Comparison of ENCODE assay signal across 15 cellular contexts in genomic region chr16:68073902-68074760, GRCh38. TPM values are rescaled to one million over a fixed set of nuclear protein-coding genes. Genes with fewer than 3 reads are reported as not detected.
DNase-seq lines count a peak whose midpoint lies in the region; ATAC-seq, FAIRE-seq and TF ChIP-seq lines count a peak whose summit lies in the region.
"Had no signal": no experiment of that assay in that cellular context is flagged by ENCODE, and none has a peak within 500 bp of the region (broad histone marks: within the 10 kb centered on the region; RNA-seq: fewer than 3 reads in every experiment).

No MANE protein-coding gene starts in this region.

- peaks cover 77% of the 10 kb centered on the region for H3K36me3 Mint-ChIP-seq in stimulated activated naive CD8-positive, alpha-beta T cell treated with anti-CD3 and anti-CD28 coated beads, Interleukin-15, Interleukin-2, amounts not matched to agents 100 ng/mL and 50 ng/mL, for 24 hours (ENCODE audit: low read depth)
- H3K36me3 Mint-ChIP-seq in WTC11 = peaks cover 46% of the 10 kb centered on the region

- no peak for ATAC-seq in stimulated activated naive CD8-positive, alpha-beta T cell treated with anti-CD3 and anti-CD28 coated beads, Interleukin-15, Interleukin-2, amounts not matched to agents 100 U/mL and 50 U/mL, for 24 hours
- no peak for ATAC-seq in K562
- no peak for ATAC-seq in WTC11

- no peak for DNase-seq in stimulated activated naive CD8-positive, alpha-beta T cell treated with anti-CD3 and anti-CD28 coated beads, Interleukin-15, Interleukin-2, amounts not matched to agents 100 U/mL and 50 U/mL, for 24 hours
- peak; percentile 55 for DNase-seq in Jurkat, Clone E6-1 (ENCODE audit: low read depth, low spot score)
- DNase-seq in K562 (ENCODE audit: extremely low read depth in 1 of 4, low spot score in 3 of 4) = no peak
- no peak for DNase-seq in retina
- DNase-seq in cerebellar nuclear complex (lab: John Stamatoyannopoulos, UW) = no peak
- no peak for DNase-seq in SJCRH30
- DNase-seq in WTC11 (ENCODE audit: low spot score) = no peak
- DNase-seq: dermis blood vessel endothelial cell, foreskin fibroblast, NCI-H2171 treated with DMSO at 0.1 percent for 48 hours had no signal

- peak overlapping the region; percentile 77 for H3K27ac Mint-ChIP-seq in stimulated activated naive CD8-positive, alpha-beta T cell treated with anti-CD3 and anti-CD28 coated beads, Interleukin-15, Interleukin-2, amounts not matched to agents 100 ng/mL and 50 ng/mL, for 24 hours
- no peak overlapping the region for H3K27ac Mint-ChIP-seq in WTC11

- H3K36me3 ChIP-seq in K562 (ENCODE audit: control insufficient read depth, insufficient read depth, low read length) = peaks cover 89% of the 10 kb centered on the region; the same call in 2 of the 3 replicates
- H3K36me3 ChIP-seq in SJCRH30 = no peaks in the 10 kb centered on the region

- POLR2A ChIA-PET in K562 (lab: Yijun Ruan, JAX) (interaction anchor here (5.3 kb wide), 1 partner anchor 12 kb away, joined by 33 read pairs; the partner anchor contains the start of gene NFATC3), WTC11 (lab: Charles Lee) (no interaction called here)

- CTCF ChIA-PET in K562 (lab: Yijun Ruan, JAX; ENCODE audit: low intra/inter-chr PET ratio) = no interaction called here
- CTCF ChIA-PET in WTC11 (lab: Charles Lee) = interaction anchor here (0.5 to 0.8 kb wide), 2 partner anchors 10 to 257 kb away, joined by 3 to 4 read pairs; no protein-coding TSS in a partner anchor

- H3K27me3 ChIP-seq in K562 (ENCODE audit: control insufficient read depth in 2 of 2, insufficient read depth in 2 of 2, low read length in 2 of 2) = no peaks in the 10 kb centered on the region
- H3K27me3 ChIP-seq in SJCRH30 = no peaks in the 10 kb centered on the region

- H3K79me2 ChIP-seq in K562 (ENCODE audit: control insufficient read depth, insufficient read depth, low read length) = no peaks in the 10 kb centered on the region

- H3K4me3 ChIP-seq in Jurkat, Clone E6-1 (ENCODE audit: low read length) = peak overlapping the region; percentile 13
- no peak overlapping the region for H3K4me3 ChIP-seq in K562
- no peak overlapping the region for H3K4me3 ChIP-seq in SJCRH30
- H3K4me3 ChIP-seq: skin epidermis had no signal

- H3K9me3 ChIP-seq in K562 (replicated peaks; ENCODE audit: control insufficient read depth, insufficient read depth, low read depth, low read length) = no peaks in the 10 kb centered on the region
- H3K9me3 ChIP-seq in SJCRH30 (replicated peaks) = no peaks in the 10 kb centered on the region

- peak overlapping the region; percentile 61 for H3K4me3 Mint-ChIP-seq in stimulated activated naive CD8-positive, alpha-beta T cell treated with anti-CD3 and anti-CD28 coated beads, Interleukin-15, Interleukin-2, amounts not matched to agents 100 ng/mL and 50 ng/mL, for 24 hours
- H3K4me3 Mint-ChIP-seq in WTC11 = no peak overlapping the region

- no peak for TF ChIP-seq CTCF in K562 (IDR thresholded peaks at IDR 0.05 in 2 of 3, conservative IDR thresholded peaks at IDR 0.05 in 1 of 3; ENCODE audit: insufficient read depth in 2 of 3, low read depth in 1 of 3, low read length in 3 of 3)
- TF ChIP-seq CTCF in WTC11 (IDR thresholded peaks at IDR 0.05) = no peak

- TSS peak; percentile 18 for BruUV-seq in K562 (replicated peaks; lab: Mats Ljungman, UMichigan)

- TF ChIP-seq EP300 in K562 (IDR thresholded peaks at IDR 0.05; ENCODE audit: low read length) = no peak

- H3K4me1 Mint-ChIP-seq in stimulated activated naive CD8-positive, alpha-beta T cell treated with anti-CD3 and anti-CD28 coated beads, Interleukin-15, Interleukin-2, amounts not matched to agents 100 ng/mL and 50 ng/mL, for 24 hours (ENCODE audit: low read depth) = peaks cover 89% of the 10 kb centered on the region
- H3K4me1 Mint-ChIP-seq in WTC11 = no peaks in the 10 kb centered on the region

- H3K27ac ChIP-seq in K562 (ENCODE audit: extremely low read depth, low read depth, low read length) (no peak overlapping the region), SJCRH30 (no peak overlapping the region)

- no peak for FAIRE-seq in K562 (lab: Jason Lieb, UNC)
- FAIRE-seq: H1, keratinocyte had no signal

- no peak overlapping the region for H3K4me2 ChIP-seq in K562 (ENCODE audit: insufficient read depth, low read length)

- H2AFZ ChIP-seq in K562 (ENCODE audit: low read depth, low read length) = no peak overlapping the region

- no peaks in the 10 kb centered on the region for H4K20me1 ChIP-seq in K562 (replicated peaks; ENCODE audit: control insufficient read depth, insufficient read depth, low read length)

- no peak for TF ChIP-seq RAD21 in K562 (CRISPR knock-in tag; conservative IDR thresholded peaks at IDR 0.05 in 1 of 2, IDR thresholded peaks at IDR 0.05 in 1 of 2)

- no peaks in the 10 kb centered on the region for H3K27me3 Mint-ChIP-seq in stimulated activated naive CD8-positive, alpha-beta T cell treated with anti-CD3 and anti-CD28 coated beads, Interleukin-15, Interleukin-2, amounts not matched to agents 100 ng/mL and 50 ng/mL, for 24 hours
- no peaks in the 10 kb centered on the region for H3K27me3 Mint-ChIP-seq in WTC11 (ENCODE audit: low read depth)

- intact Hi-C loops in K562 (cut with micrococcal nuclease) = no loop called here

- in situ Hi-C loops in K562 (cut with MboI) = loop anchor here (10.0 kb wide), 1 partner anchor 151 kb away; no protein-coding TSS in a partner anchor

- 79% methylated on average over 9 of the region's 9 CpGs for WGBS in K562 (ENCODE audit: insufficient coverage, low coverage, missing lambda C conversion rate)

- no peak for TF ChIP-seq POLR2A in K562 (conservative IDR thresholded peaks at IDR 0.05)

- no peak overlapping the region for H3K9ac ChIP-seq in K562 (ENCODE audit: insufficient read depth in 1 of 2, low read depth in 2 of 2, low read length in 2 of 2)

- peaks cover 2% of the 10 kb centered on the region for H3K9me1 ChIP-seq in K562 (ENCODE audit: control insufficient read depth, insufficient read depth, low read length)

- H3K4me1 ChIP-seq in K562 (replicated peaks in 1 of 2; ENCODE audit: control insufficient read depth in 2 of 2, insufficient read depth in 2 of 2, low read length in 2 of 2) (peaks cover 25% of the 10 kb centered on the region in 2 experiments), SJCRH30 (peaks cover 28% of the 10 kb centered on the region)

- no peaks in the 10 kb centered on the region for H3K9me3 Mint-ChIP-seq in stimulated activated naive CD8-positive, alpha-beta T cell treated with anti-CD3 and anti-CD28 coated beads, Interleukin-15, Interleukin-2, amounts not matched to agents 100 ng/mL and 50 ng/mL, for 24 hours
- H3K9me3 Mint-ChIP-seq in WTC11 = no peaks in the 10 kb centered on the region

RNA-seq across cellular contexts. Expression of gene NFATC3, which starts 11.0 kb away (rescaled TPM):
- polyA plus RNA-seq in Jurkat, Clone E6-1 (2012; ENCODE audit: insufficient read depth, insufficient read length) = 29.8 TPM
- total RNA-seq in K562 (2011; cell fraction: chromatin; rRNA removed; ENCODE audit: low replicate concordance) = 152 and 242 TPM in 2 replicates
- total RNA-seq in K562 (2011; cell fraction: nucleolus; rRNA removed) = 77.9 and 81.3 TPM in 2 replicates
- 116 and 142 TPM in 2 replicates for total RNA-seq in K562 (2011; cell fraction: nucleoplasm; rRNA removed)
- total RNA-seq in K562 (2014; rRNA removed) (58.1 and 61.4 TPM in 2 replicates), K562 (2014; rRNA removed; fragmentation: Illumina TruSeq; extraction: Trizol) (56.9 and 65.9 TPM in 2 replicates), K562 (2015; rRNA removed; fragmentation: Illumina TruSeq; extraction: Trizol) (56.8 and 59.4 TPM in 2 replicates), K562 (2021) (86.7 and 98.4 TPM in 2 replicates), WTC11 (2021) (32.5 to 34.6 TPM (median 33.3 TPM) in 3 replicates)
- polyA plus RNA-seq in K562 (2011; rRNA removed) (70.7 and 96.9 TPM in 2 replicates), K562 (2014; fragmentation: Illumina TruSeq; extraction: Trizol) (55.3 and 63.6 TPM in 2 replicates), K562 (2014; fragmentation: Nextera tagmentation; extraction: Ambion mirVana) (10 to 100 TPM; 15.7 to 19.1 TPM), K562 (2014; rRNA removed) (47.3 and 54.8 TPM in 2 replicates)
- 71.3 and 73.3 TPM in 2 replicates for polyA plus RNA-seq in K562 (2011; cell fraction: cytosol; rRNA removed)
- polyA plus RNA-seq in K562 (2011; cell fraction: nucleus; rRNA removed) = 58.7 and 63.9 TPM in 2 replicates
- 31.9 and 42.7 TPM in 2 replicates for polyA plus RNA-seq in K562 (2012)
- 214 and 224 TPM in 2 replicates for polyA minus RNA-seq in K562 (2011; rRNA and poly(A)+ RNA removed)
- polyA minus RNA-seq in K562 (2011; cell fraction: cytosol; rRNA and poly(A)+ RNA removed) = 65.3 and 93.0 TPM in 2 replicates
- 63.7 and 91.3 TPM in 2 replicates for polyA minus RNA-seq in K562 (2011; cell fraction: nucleus; rRNA and poly(A)+ RNA removed)
- total RNA-seq in SJCRH30 (2014; rRNA removed; shearing (Covaris generic)) = 52.7 and 53.9 TPM in 2 replicates

RNA-seq across cellular contexts. Expression of gene DUS2, which starts 51.0 kb away (rescaled TPM):
- 30.2 TPM for polyA plus RNA-seq in Jurkat, Clone E6-1 (2012; ENCODE audit: insufficient read depth, insufficient read length)
- 74.9 and 112 TPM in 2 replicates for total RNA-seq in K562 (2011; cell fraction: chromatin; rRNA removed; ENCODE audit: low replicate concordance)
- 54.5 and 61.7 TPM in 2 replicates for total RNA-seq in K562 (2011; cell fraction: nucleolus; rRNA removed)
- total RNA-seq in K562 (2011; cell fraction: nucleoplasm; rRNA removed) = 68.8 and 69.1 TPM in 2 replicates
- total RNA-seq in K562 (2014; rRNA removed) = 22.3 and 22.5 TPM in 2 replicates
- total RNA-seq in K562 (2014; rRNA removed; fragmentation: Illumina TruSeq; extraction: Trizol) = 17.8 and 20.9 TPM in 2 replicates
- 21.5 and 22.5 TPM in 2 replicates for total RNA-seq in K562 (2015; rRNA removed; fragmentation: Illumina TruSeq; extraction: Trizol)
- total RNA-seq in K562 (2021) = 21.7 and 25.6 TPM in 2 replicates
- 13.0 and 16.3 TPM in 2 replicates for polyA plus RNA-seq in K562 (2011; rRNA removed)
- 16.5 and 19.6 TPM in 2 replicates for polyA plus RNA-seq in K562 (2011; cell fraction: cytosol; rRNA removed)
- polyA plus RNA-seq in K562 (2011; cell fraction: nucleus; rRNA removed) = 68.4 and 74.9 TPM in 2 replicates
- polyA plus RNA-seq in K562 (2012) = 11.7 and 12.5 TPM in 2 replicates
- polyA plus RNA-seq in K562 (2014; fragmentation: Illumina TruSeq; extraction: Trizol) = 19.4 and 20.6 TPM in 2 replicates
- 1 to 10 TPM; 5.8 to 9.3 TPM for polyA plus RNA-seq in K562 (2014; fragmentation: Nextera tagmentation; extraction: Ambion mirVana)
- polyA plus RNA-seq in K562 (2014; rRNA removed) = 13.3 and 15.1 TPM in 2 replicates
- 32.9 and 41.8 TPM in 2 replicates for polyA minus RNA-seq in K562 (2011; rRNA and poly(A)+ RNA removed)
- 10.8 and 20.7 TPM in 2 replicates for polyA minus RNA-seq in K562 (2011; cell fraction: cytosol; rRNA and poly(A)+ RNA removed)
- polyA minus RNA-seq in K562 (2011; cell fraction: nucleus; rRNA and poly(A)+ RNA removed) = 27.3 and 35.1 TPM in 2 replicates
- total RNA-seq in SJCRH30 (2014; rRNA removed; shearing (Covaris generic)) = 8.6 and 9.0 TPM in 2 replicates
- 23.5 to 27.9 TPM (median 25.8 TPM) in 3 replicates for total RNA-seq in WTC11 (2021)

RNA-seq across cellular contexts. Expression of gene DDX28, which starts 51.1 kb away (rescaled TPM):
- polyA plus RNA-seq in Jurkat, Clone E6-1 (2012; ENCODE audit: insufficient read depth, insufficient read length) = 19.9 TPM
- total RNA-seq in K562 (2011; cell fraction: chromatin; rRNA removed; ENCODE audit: low replicate concordance) = 9.9 and 32.8 TPM in 2 replicates
- total RNA-seq in K562 (2011; cell fraction: nucleolus; rRNA removed) = 32.9 and 43.2 TPM in 2 replicates
- 15.0 and 22.7 TPM in 2 replicates for total RNA-seq in K562 (2011; cell fraction: nucleoplasm; rRNA removed)
- total RNA-seq in K562 (2014; rRNA removed) (21.1 and 27.1 TPM in 2 replicates), K562 (2014; rRNA removed; fragmentation: Illumina TruSeq; extraction: Trizol) (13.0 and 13.1 TPM in 2 replicates), K562 (2015; rRNA removed; fragmentation: Illumina TruSeq; extraction: Trizol) (15.9 and 16.3 TPM in 2 replicates), K562 (2021) (22.5 and 24.5 TPM in 2 replicates), WTC11 (2021) (15.2 to 18.3 TPM (median 17.7 TPM) in 3 replicates)
- polyA plus RNA-seq in K562 (2011; rRNA removed) (17.6 and 21.9 TPM in 2 replicates), K562 (2014; fragmentation: Illumina TruSeq; extraction: Trizol) (13.7 and 15.5 TPM in 2 replicates), K562 (2014; fragmentation: Nextera tagmentation; extraction: Ambion mirVana) (1 to 10 TPM; 2.8 to 3.5 TPM), K562 (2014; rRNA removed) (24.5 and 28.7 TPM in 2 replicates)
- 17.2 and 40.7 TPM in 2 replicates for polyA plus RNA-seq in K562 (2011; cell fraction: cytosol; rRNA removed)
- polyA plus RNA-seq in K562 (2011; cell fraction: nucleus; rRNA removed) = 12.1 and 14.4 TPM in 2 replicates
- polyA plus RNA-seq in K562 (2012) = 13.7 and 14.7 TPM in 2 replicates
- polyA minus RNA-seq in K562 (2011; rRNA and poly(A)+ RNA removed) = 14.8 and 17.9 TPM in 2 replicates
- polyA minus RNA-seq in K562 (2011; cell fraction: cytosol; rRNA and poly(A)+ RNA removed) = 7.6 and 12.9 TPM in 2 replicates
- polyA minus RNA-seq in K562 (2011; cell fraction: nucleus; rRNA and poly(A)+ RNA removed) = 15.3 and 25.1 TPM in 2 replicates
- total RNA-seq in SJCRH30 (2014; rRNA removed; shearing (Covaris generic)) = 9.4 and 9.9 TPM in 2 replicates

RNA-seq across cellular contexts. Expression of gene DPEP2NB, which starts 58.4 kb away (rescaled TPM):
- polyA plus RNA-seq in Jurkat, Clone E6-1 (2012; ENCODE audit: insufficient read depth, insufficient read length) = not detected
- not detected in 2 replicates for total RNA-seq in K562 (2011; cell fraction: chromatin; rRNA removed; ENCODE audit: low replicate concordance)
- not detected in 2 replicates for total RNA-seq in K562 (2011; cell fraction: nucleolus; rRNA removed)
- total RNA-seq in K562 (2011; cell fraction: nucleoplasm; rRNA removed) = not detected in 2 replicates
- total RNA-seq in K562 (2014; rRNA removed) (not detected in 2 replicates), K562 (2014; rRNA removed; fragmentation: Illumina TruSeq; extraction: Trizol) (not detected in 2 replicates), K562 (2015; rRNA removed; fragmentation: Illumina TruSeq; extraction: Trizol) (not detected in 2 replicates), K562 (2021) (not detected in 2 replicates), WTC11 (2021) (0.32 TPM in 1 of 3 replicates, not detected in the others)
- polyA plus RNA-seq in K562 (2011; rRNA removed) (not detected in 2 replicates), K562 (2014; fragmentation: Illumina TruSeq; extraction: Trizol) (not detected in 2 replicates), K562 (2014; fragmentation: Nextera tagmentation; extraction: Ambion mirVana) (not detected), K562 (2014; rRNA removed) (not detected in 2 replicates)
- not detected in 2 replicates for polyA plus RNA-seq in K562 (2011; cell fraction: cytosol; rRNA removed)
- not detected in 2 replicates for polyA plus RNA-seq in K562 (2011; cell fraction: nucleus; rRNA removed)
- 0.07 TPM in 1 of 2 replicates, not detected in the other for polyA plus RNA-seq in K562 (2012)
- not detected in 2 replicates for polyA minus RNA-seq in K562 (2011; rRNA and poly(A)+ RNA removed)
- polyA minus RNA-seq in K562 (2011; cell fraction: cytosol; rRNA and poly(A)+ RNA removed) = not detected in 2 replicates
- not detected in 2 replicates for polyA minus RNA-seq in K562 (2011; cell fraction: nucleus; rRNA and poly(A)+ RNA removed)
- total RNA-seq in SJCRH30 (2014; rRNA removed; shearing (Covaris generic)) = not detected in 2 replicates
- total RNA-seq: dermis blood vessel endothelial cell, H1 had no signal
- polyA plus RNA-seq: H1, neural cell had no signal
